In genomic region chr10:68900427-68901105, GRCh38 we compare ENCODE assay signal across 8 cellular contexts. TPM values are rescaled to one million over a fixed set of nuclear protein-coding genes. Genes with fewer than 3 reads are reported as not detected.
DNase-seq lines count a peak whose midpoint lies in the region; ATAC-seq and TF ChIP-seq lines count a peak whose summit lies in the region.

No MANE protein-coding gene starts in this region.

- peak overlapping the region in 1 of 2 experiments; percentile 100 for H3K14ac ChIP-seq in mesenchymal stem cell (ENCODE audit: low read length in 2 of 2)

- H3K4me1 ChIP-seq in OCI-LY1 (ENCODE audit: insufficient read depth, low read length, severe bottlenecking), result peaks cover 28% of the 10 kb centered on the region
- H3K4me1 ChIP-seq in mesenchymal stem cell (ENCODE audit: control insufficient read depth, insufficient read depth, low read depth, low read length), result peaks cover 4% of the 10 kb centered on the region

- peak overlapping the region; percentile 96 for H2BK120ac ChIP-seq in mesenchymal stem cell (ENCODE audit: low read depth, low read length)

- H3K23ac ChIP-seq in mesenchymal stem cell (ENCODE audit: low read length in 2 of 2), result peak overlapping the region in 1 of 2 experiments; percentile 72

- H4K91ac ChIP-seq in mesenchymal stem cell (ENCODE audit: low read length), result peak overlapping the region; percentile 99

- POLR2A ChIA-PET in activated CD4-positive, alpha-beta T cell treated with anti-CD3 and anti-CD28 coated beads, Interleukin-2, amount 10 ng/mL, durations not matched to agents 7 days and 5 days (lab: Charles Lee), result no interaction called here

- peaks cover 29% of the 10 kb centered on the region for H3K79me2 ChIP-seq in OCI-LY1 (ENCODE audit: insufficient read depth, low read length)

- H2BK5ac ChIP-seq in mesenchymal stem cell (ENCODE audit: low read depth, low read length, poor library complexity, severe bottlenecking), result peak overlapping the region; percentile 100

- 7% methylated on average over 39 of the region's 40 CpGs for WGBS in mesenchymal stem cell

- peak overlapping the region; percentile 98 to 99 for H3K4ac ChIP-seq in mesenchymal stem cell (ENCODE audit: low read depth in 1 of 2, low read length in 2 of 2)

- H3K27me3 Mint-ChIP-seq in activated CD4-positive, alpha-beta T cell treated with anti-CD3 and anti-CD28 coated beads, Interleukin-2, amount 10 ng/mL, durations not matched to agents 7 days and 5 days, result no peaks in the 10 kb centered on the region

- H3K9ac ChIP-seq in OCI-LY1 (ENCODE audit: low read length) (peak overlapping the region; percentile 88), mesenchymal stem cell (ENCODE audit: low read length) (peak overlapping the region; percentile 97)

- no peak for DNase-seq in activated CD4-positive, alpha-beta T cell treated with anti-CD3 and anti-CD28 coated beads, Interleukin-2, amount 10 ng/mL, durations not matched to agents 7 days and 5 days
- no peak for DNase-seq in activated CD4-positive, alpha-beta T cell treated with anti-CD3 and anti-CD28 coated beads for 4 hours
- peak; percentile 78 for DNase-seq in mesenchymal stem cell
- peak in 18 of 49 donors; percentile 42 to 99 (median 87) for DNase-seq in substantia nigra (lab: John Stamatoyannopoulos, UW)
- no peak for DNase-seq in iPS-NIHi7 (ENCODE audit: extremely low spot score)

- CTCF ChIA-PET in activated CD4-positive, alpha-beta T cell treated with anti-CD3 and anti-CD28 coated beads, Interleukin-2, amount 10 ng/mL, durations not matched to agents 7 days and 5 days (lab: Charles Lee), result interaction anchor here (0.6 to 1.6 kb wide), 6 partner anchors 10 to 344 kb away, joined by 3 to 4 read pairs (median 4); no protein-coding TSS in a partner anchor

- peak overlapping the region; percentile 41 to 77 for H2BK12ac ChIP-seq in mesenchymal stem cell (ENCODE audit: low read length in 2 of 2)

- H3K9me3 Mint-ChIP-seq in activated CD4-positive, alpha-beta T cell treated with anti-CD3 and anti-CD28 coated beads, Interleukin-2, amount 10 ng/mL, durations not matched to agents 7 days and 5 days, result no peaks in the 10 kb centered on the region

- 0 out of 2 replicates have a peak overlapping the region, but pooled peaks have one; percentile 17 for H2AFZ ChIP-seq in OCI-LY1 (ENCODE audit: low read length)
- H2AFZ ChIP-seq in mesenchymal stem cell (ENCODE audit: low read depth, low read length), result peak overlapping the region; percentile 96

- peak overlapping the region; percentile 99 for H3K27ac Mint-ChIP-seq in activated CD4-positive, alpha-beta T cell treated with anti-CD3 and anti-CD28 coated beads, Interleukin-2, amount 10 ng/mL, durations not matched to agents 7 days and 5 days

- TF ChIP-seq CTCF in OCI-LY1 (IDR thresholded peaks at IDR 0.05; ENCODE audit: low read length), result no peak

- ATAC-seq in HG02759 (IDR thresholded peaks at IDR 0.05; ENCODE audit: unreplicated experiment), result peak; percentile 40

- H3K4me1 Mint-ChIP-seq in activated CD4-positive, alpha-beta T cell treated with anti-CD3 and anti-CD28 coated beads, Interleukin-2, amount 10 ng/mL, durations not matched to agents 7 days and 5 days, result peaks cover 37% of the 10 kb centered on the region

- H3K4me3 ChIP-seq in OCI-LY1 (ENCODE audit: low read depth, low read length, poor library complexity, severe bottlenecking), result peak overlapping the region; percentile 97
- H3K4me3 ChIP-seq in mesenchymal stem cell (ENCODE audit: insufficient read depth in 1 of 2, low read depth in 1 of 2, low read length in 2 of 2), result peak overlapping the region; percentile 87

- H3K4me2 ChIP-seq in OCI-LY1 (ENCODE audit: low read length), result peak overlapping the region; percentile 84
- H3K4me2 ChIP-seq in mesenchymal stem cell (ENCODE audit: low read length, poor library complexity, severe bottlenecking), result peak overlapping the region; percentile 70

- H3K27ac ChIP-seq in OCI-LY1 (ENCODE audit: low read depth, low read length, poor library complexity, severe bottlenecking) (peak overlapping the region; percentile 61), cingulate gyrus (ENCODE audit: low read depth, low read length) (peak overlapping the region; percentile 99), mesenchymal stem cell (ENCODE audit: low read length, poor library complexity, severe bottlenecking) (peak overlapping the region; percentile 98), substantia nigra (ENCODE audit: low read depth, low read length, poor library complexity, severe bottlenecking) (peak overlapping the region; percentile 99)

- peak overlapping the region; percentile 98 for H3K4me3 Mint-ChIP-seq in activated CD4-positive, alpha-beta T cell treated with anti-CD3 and anti-CD28 coated beads, Interleukin-2, amount 10 ng/mL, durations not matched to agents 7 days and 5 days

- peak overlapping the region; percentile 79 for H4K8ac ChIP-seq in mesenchymal stem cell (ENCODE audit: low read length)

- peak overlapping the region; percentile 99 to 100 for H3K18ac ChIP-seq in mesenchymal stem cell (ENCODE audit: low read depth in 1 of 2, low read length in 2 of 2)

- no peak overlapping the region for H2AK5ac ChIP-seq in mesenchymal stem cell (ENCODE audit: low read length, severe bottlenecking)

- H3K9me2 ChIP-seq in OCI-LY1 (ENCODE audit: low read depth, low read length), result no peaks in the 10 kb centered on the region

- H3K79me1 ChIP-seq in mesenchymal stem cell (replicated peaks; ENCODE audit: low read length, poor library complexity, severe bottlenecking), result no peaks in the 10 kb centered on the region

- H3K36me3 ChIP-seq in OCI-LY1 (ENCODE audit: insufficient read depth, low read length) (peaks cover 7% of the 10 kb centered on the region; the same call in 1 of the 2 replicates), mesenchymal stem cell (ENCODE audit: control insufficient read depth in 1 of 2, insufficient read depth in 2 of 2, low read depth in 1 of 2, low read length in 2 of 2) (peaks cover 0 to 3% of the 10 kb centered on the region in 2 experiments)

- H3K27me3 ChIP-seq in OCI-LY1 (ENCODE audit: insufficient read depth, low read length), result no peaks in the 10 kb centered on the region
- no peaks in the 10 kb centered on the region for H3K27me3 ChIP-seq in mesenchymal stem cell (ENCODE audit: control insufficient read depth in 1 of 2, insufficient read depth in 1 of 2, low read length in 2 of 2)

- H2BK15ac ChIP-seq in mesenchymal stem cell (ENCODE audit: low read depth, poor library complexity, severe bottlenecking), result peak overlapping the region; percentile 98

- H4K20me1 ChIP-seq in OCI-LY1 (ENCODE audit: insufficient read depth, low read length), result no peaks in the 10 kb centered on the region

- H3K36me3 Mint-ChIP-seq in activated CD4-positive, alpha-beta T cell treated with anti-CD3 and anti-CD28 coated beads, Interleukin-2, amount 10 ng/mL, durations not matched to agents 7 days and 5 days (ENCODE audit: low read depth), result peaks cover 23% of the 10 kb centered on the region

- H3K9me3 ChIP-seq in OCI-LY1 (ENCODE audit: low read length) (no peaks in the 10 kb centered on the region), mesenchymal stem cell (ENCODE audit: control insufficient read depth, low read length) (no peaks in the 10 kb centered on the region)

- H3F3A ChIP-seq in OCI-LY1 (ENCODE audit: insufficient read depth, low read length), result 0 out of 2 replicates have a peak, but pooled peaks cover 3% of the 10 kb centered on the region

RNA-seq across cellular contexts. Expression of gene DDX50, which starts 0.5 kb away (rescaled TPM):
- 10 to 100 TPM; 44.6 to 48.6 TPM for total RNA-seq in activated CD4-positive, alpha-beta T cell treated with anti-CD3 and anti-CD28 coated beads, Interleukin-2, amount 10 ng/mL, durations not matched to agents 7 days and 5 days
- polyA plus RNA-seq in mesenchymal stem cell (2013, experiment 1 of 2), result 32.5 TPM
- polyA plus RNA-seq in mesenchymal stem cell (2013, experiment 2 of 2), result 32.6 TPM

RNA-seq across cellular contexts. Expression of gene DDX21, which starts 55.4 kb away (rescaled TPM):
- 10 to 100 TPM; 81.6 to 92.4 TPM for total RNA-seq in activated CD4-positive, alpha-beta T cell treated with anti-CD3 and anti-CD28 coated beads, Interleukin-2, amount 10 ng/mL, durations not matched to agents 7 days and 5 days
- 56.6 TPM for polyA plus RNA-seq in mesenchymal stem cell (2013, experiment 1 of 2)
- polyA plus RNA-seq in mesenchymal stem cell (2013, experiment 2 of 2), result 56.2 TPM
